In genomic region chr18:75698861-75699260, GRCh38 we compare ENCODE assay signal across 1 cellular context.
TF ChIP-seq lines count a peak whose summit lies in the region.

No MANE protein-coding gene starts in this region.

TF ChIP-seq in K562, 482 proteins besides CTCF, POLR2A, EP300 and RAD21 (continued from another document):
- TF ChIP-seq ATF1 (CRISPR knock-in tag; IDR thresholded peaks at IDR 0.05): no peak
- 0 out of 2 replicates have a peak, but pooled peaks have one; percentile 15 for TF ChIP-seq ATF1 (tag; IDR thresholded peaks at IDR 0.05)
